ENCODE assay signal across 14 cellular contexts in genomic region chr7:42128703-42129102, GRCh38.
DNase-seq lines count a peak whose midpoint lies in the region; ATAC-seq, FAIRE-seq and TF ChIP-seq lines count a peak whose summit lies in the region.
"Had no signal": no experiment of that assay in that cellular context is flagged by ENCODE, and none has a peak within 500 bp of the region (broad histone marks: within the 10 kb centered on the region; RNA-seq: fewer than 3 reads in every experiment).

No MANE protein-coding gene starts in this region.

- in situ Hi-C loops in K562 (cut with MboI) = no loop called here

- WGBS in K562 (ENCODE audit: insufficient coverage, low coverage, missing lambda C conversion rate) = 3% methylated on average over 2 of the region's 2 CpGs

- FAIRE-seq in K562 (lab: Jason Lieb, UNC) = no peak

- no peak for TF ChIP-seq EP300 in K562 (IDR thresholded peaks at IDR 0.05; ENCODE audit: low read length)

- TF ChIP-seq CTCF in K562 (IDR thresholded peaks at IDR 0.05 in 2 of 3, conservative IDR thresholded peaks at IDR 0.05 in 1 of 3; ENCODE audit: insufficient read depth in 2 of 3, low read depth in 1 of 3, low read length in 3 of 3) (0 out of 6 replicates have a peak, but pooled peaks of 1 of the 3 experiments have one; percentile 18), nephron progenitor cell (IDR thresholded peaks at IDR 0.05) (no peak)

- DNase-seq in EL (peak; percentile 9), M059J (ENCODE audit: low read depth) (peak; percentile 46), K562 (ENCODE audit: extremely low read depth in 1 of 4, low spot score in 3 of 4) (peak in 1 of 4 experiments; percentile 13), nephron progenitor cell (no peak), DMS 273 treated with DMSO at 0.1 percent for 48 hours (lab: John Stamatoyannopoulos, UW) (no peak), MV-4-11 (lab: John Stamatoyannopoulos, UW) (no peak)
- DNase-seq in natural killer cell treated with Interleukin-12 subunit alpha and Interleukin-12 subunit beta and Interleukin-15 and Interleukin-18, amount 100 ng/mL, for 72 hours (ENCODE audit: low spot score) = no peak
- DNase-seq: activated B cell treated with CpG ODN at 0.5 μM for 24 hours, activated gamma-delta T cell, NCI-H1694 treated with DMSO at 0.1 percent for 48 hours, PC-9 had no signal

- H3K4me3 ChIP-seq in K562 = no peak overlapping the region
- H3K4me3 ChIP-seq: PC-9 had no signal

- peak overlapping the region; percentile 50 for H3K27ac Mint-ChIP-seq in nephron progenitor cell
- H3K27ac Mint-ChIP-seq in natural killer cell treated with Interleukin-12 subunit alpha and Interleukin-12 subunit beta and Interleukin-15 and Interleukin-18, amount 100 ng/mL, for 72 hours = no peak overlapping the region
- H3K27ac Mint-ChIP-seq: activated B cell treated with CpG ODN at 0.5 μM for 24 hours; dendritic cell treated with granulocyte-macrophage colony-stimulating factor and Interleukin-4, amounts not matched to agents 40 ng/mL and 50 ng/mL, for 4 days had no signal

- no peak overlapping the region for H3K4me2 ChIP-seq in K562 (ENCODE audit: insufficient read depth, low read length)
- H3K4me2 ChIP-seq: PC-9 had no signal

- H3K4me1 ChIP-seq in K562 (replicated peaks in 1 of 2; ENCODE audit: control insufficient read depth in 2 of 2, insufficient read depth in 2 of 2, low read length in 2 of 2) = no peaks in the 10 kb centered on the region

- peak in 1 of 2 experiments; percentile 27; a peak in 1 of 4 replicates for TF ChIP-seq RAD21 in K562 (CRISPR knock-in tag; conservative IDR thresholded peaks at IDR 0.05 in 1 of 2, IDR thresholded peaks at IDR 0.05 in 1 of 2)

- CTCF ChIA-PET in K562 (lab: Yijun Ruan, JAX; ENCODE audit: low intra/inter-chr PET ratio) = no interaction called here

- POLR2A ChIA-PET in K562 (lab: Yijun Ruan, JAX) = no interaction called here

- no peak overlapping the region for H3K27ac ChIP-seq in K562 (ENCODE audit: extremely low read depth, low read depth, low read length)
- H3K27ac ChIP-seq: HL-60, PC-9 had no signal

- no peaks in the 10 kb centered on the region for H3K27me3 Mint-ChIP-seq in nephron progenitor cell (ENCODE audit: low read depth, poor library complexity)
- H3K27me3 Mint-ChIP-seq in natural killer cell treated with Interleukin-12 subunit alpha and Interleukin-12 subunit beta and Interleukin-15 and Interleukin-18, amount 100 ng/mL, for 72 hours = peaks cover 3 to 13% of the 10 kb centered on the region in 2 donors
- H3K27me3 Mint-ChIP-seq: dendritic cell treated with granulocyte-macrophage colony-stimulating factor and Interleukin-4, amounts not matched to agents 40 ng/mL and 50 ng/mL, for 4 days had no signal

- H3K36me3 Mint-ChIP-seq in nephron progenitor cell (ENCODE audit: low read depth) = peaks cover 75% of the 10 kb centered on the region
- H3K36me3 Mint-ChIP-seq in natural killer cell treated with Interleukin-12 subunit alpha and Interleukin-12 subunit beta and Interleukin-15 and Interleukin-18, amount 100 ng/mL, for 72 hours = no peaks in the 10 kb centered on the region

- no peaks in the 10 kb centered on the region for H3K79me2 ChIP-seq in K562 (ENCODE audit: control insufficient read depth, insufficient read depth, low read length)

- H3K9ac ChIP-seq in K562 (ENCODE audit: insufficient read depth in 1 of 2, low read depth in 2 of 2, low read length in 2 of 2) = no peak overlapping the region

- no peak overlapping the region for H2AFZ ChIP-seq in K562 (ENCODE audit: low read depth, low read length)
- H2AFZ ChIP-seq: PC-9 had no signal

- intact Hi-C loops in K562 (cut with micrococcal nuclease) = no loop called here

- H3K36me3 ChIP-seq in K562 (ENCODE audit: control insufficient read depth, insufficient read depth, low read length) = no peaks in the 10 kb centered on the region

- no TSS peak for BruUV-seq in K562 (replicated peaks; lab: Mats Ljungman, UMichigan)

- H3K9me3 Mint-ChIP-seq in nephron progenitor cell = peaks cover 30% of the 10 kb centered on the region
- H3K9me3 Mint-ChIP-seq in natural killer cell treated with Interleukin-12 subunit alpha and Interleukin-12 subunit beta and Interleukin-15 and Interleukin-18, amount 100 ng/mL, for 72 hours = no peaks in the 10 kb centered on the region
- H3K9me3 Mint-ChIP-seq: dendritic cell treated with granulocyte-macrophage colony-stimulating factor and Interleukin-4, amounts not matched to agents 40 ng/mL and 50 ng/mL, for 4 days had no signal

- H3K27me3 ChIP-seq in K562 (ENCODE audit: control insufficient read depth in 2 of 2, insufficient read depth in 2 of 2, low read length in 2 of 2) = peaks cover 0 to 6% of the 10 kb centered on the region in 2 experiments; a peak in 2 of 5 replicates

- H4K20me1 ChIP-seq in K562 (replicated peaks; ENCODE audit: control insufficient read depth, insufficient read depth, low read length) = no peaks in the 10 kb centered on the region

- no peak for TF ChIP-seq POLR2A in K562 (conservative IDR thresholded peaks at IDR 0.05)

- no peak overlapping the region for H3K4me3 Mint-ChIP-seq in nephron progenitor cell
- H3K4me3 Mint-ChIP-seq in natural killer cell treated with Interleukin-12 subunit alpha and Interleukin-12 subunit beta and Interleukin-15 and Interleukin-18, amount 100 ng/mL, for 72 hours = no peak overlapping the region
- H3K4me3 Mint-ChIP-seq: activated B cell treated with CpG ODN at 0.5 μM for 24 hours; dendritic cell treated with granulocyte-macrophage colony-stimulating factor and Interleukin-4, amounts not matched to agents 40 ng/mL and 50 ng/mL, for 4 days had no signal

- no peaks in the 10 kb centered on the region for H3K9me1 ChIP-seq in K562 (ENCODE audit: control insufficient read depth, insufficient read depth, low read length)

- H3K9me3 ChIP-seq in K562 (replicated peaks; ENCODE audit: control insufficient read depth, insufficient read depth, low read depth, low read length) = no peaks in the 10 kb centered on the region

- peaks cover 51% of the 10 kb centered on the region for H3K4me1 Mint-ChIP-seq in nephron progenitor cell
- H3K4me1 Mint-ChIP-seq in natural killer cell treated with Interleukin-12 subunit alpha and Interleukin-12 subunit beta and Interleukin-15 and Interleukin-18, amount 100 ng/mL, for 72 hours (ENCODE audit: low read depth in 2 of 2) = peaks cover 19 to 20% of the 10 kb centered on the region in 2 donors
- H3K4me1 Mint-ChIP-seq: activated B cell treated with CpG ODN at 0.5 μM for 24 hours had no signal

- 0 out of 3 replicates have a peak, but pooled peaks have one; percentile 34 for ATAC-seq in K562
- ATAC-seq in HG03025 (IDR thresholded peaks at IDR 0.05; ENCODE audit: low FRiP score, unreplicated experiment) = no peak
- ATAC-seq in natural killer cell treated with Interleukin-12 subunit alpha and Interleukin-12 subunit beta and Interleukin-15 and Interleukin-18, amount 100 ng/mL, for 72 hours = no peak

TF ChIP-seq in K562, 482 proteins besides CTCF, POLR2A, EP300 and RAD21:
- TF ChIP-seq ZNF274 (IDR thresholded peaks at IDR 0.05; ENCODE audit: borderline replicate concordance, low read depth, low read length) = no peak
- no peak for TF ChIP-seq NELFE (IDR thresholded peaks at IDR 0.05; ENCODE audit: insufficient read depth, insufficient read length)

Comparison
In these comparisons a context has a peak if more than half of its experiments do, and no peak if none do; other contexts are left out.
1. DNase-seq: peak in EL (single experiment) and M059J (single experiment); none in nephron progenitor cell (single experiment), DMS 273 treated with DMSO at 0.1 percent for 48 hours (single experiment), MV-4-11 (single experiment) and natural killer cell treated with Interleukin-12 subunit alpha and Interleukin-12 subunit beta and Interleukin-15 and Interleukin-18, amount 100 ng/mL, for 72 hours (single experiment).